In the genomic region with DNA sequence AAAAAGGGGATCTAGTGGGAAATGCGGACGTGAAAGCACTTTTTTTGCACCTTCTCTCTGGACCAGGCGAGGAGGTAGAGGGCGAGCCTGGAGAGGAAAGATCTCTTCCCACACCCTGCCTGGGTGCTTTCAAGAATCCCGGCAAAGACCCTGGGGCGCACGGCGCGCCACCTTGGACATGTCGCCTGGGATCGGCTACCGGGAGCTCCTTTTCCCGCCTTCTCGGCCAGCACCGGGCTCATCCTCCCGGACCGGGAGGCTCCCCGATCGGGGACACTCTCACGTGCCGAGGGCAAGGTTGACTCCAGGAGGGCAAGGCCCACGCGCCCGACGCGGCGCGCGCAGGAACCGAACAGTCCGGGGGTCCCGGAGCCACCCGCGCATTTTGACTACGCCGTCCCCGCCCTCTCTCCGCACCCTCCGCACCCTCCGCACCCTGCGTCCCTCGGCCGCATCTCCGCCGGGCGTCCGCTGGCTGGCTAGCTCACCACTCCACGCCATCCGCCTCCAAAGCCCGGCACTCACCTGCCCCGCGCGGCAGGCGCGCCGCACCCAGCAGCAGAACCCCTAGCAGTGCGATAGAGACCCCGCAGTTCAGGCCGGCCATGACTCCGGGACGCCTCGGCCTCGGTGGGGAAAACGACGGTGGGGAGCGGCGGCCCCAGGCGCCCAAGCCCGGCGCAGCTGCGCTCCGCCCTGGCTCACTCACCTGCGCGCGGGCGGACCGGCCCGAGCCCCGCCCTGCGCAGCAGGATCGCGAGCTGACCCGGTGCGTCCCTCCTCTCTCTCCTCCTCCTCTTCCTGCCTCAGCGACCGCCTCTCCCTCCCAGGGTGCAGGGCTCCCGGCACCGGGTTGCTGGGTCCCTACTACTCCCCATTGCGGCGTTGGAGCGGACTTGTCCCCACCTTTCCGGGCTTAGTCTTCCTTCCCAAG, we compare ENCODE assay signal across 8 cellular contexts.
A peak's percentile ranks its signal among the peaks of the same experiment; 100 is the strongest.
DNase-seq lines count a peak whose midpoint lies in the region; ATAC-seq, FAIRE-seq and TF ChIP-seq lines count a peak whose summit lies in the region.

A gene with protein sequence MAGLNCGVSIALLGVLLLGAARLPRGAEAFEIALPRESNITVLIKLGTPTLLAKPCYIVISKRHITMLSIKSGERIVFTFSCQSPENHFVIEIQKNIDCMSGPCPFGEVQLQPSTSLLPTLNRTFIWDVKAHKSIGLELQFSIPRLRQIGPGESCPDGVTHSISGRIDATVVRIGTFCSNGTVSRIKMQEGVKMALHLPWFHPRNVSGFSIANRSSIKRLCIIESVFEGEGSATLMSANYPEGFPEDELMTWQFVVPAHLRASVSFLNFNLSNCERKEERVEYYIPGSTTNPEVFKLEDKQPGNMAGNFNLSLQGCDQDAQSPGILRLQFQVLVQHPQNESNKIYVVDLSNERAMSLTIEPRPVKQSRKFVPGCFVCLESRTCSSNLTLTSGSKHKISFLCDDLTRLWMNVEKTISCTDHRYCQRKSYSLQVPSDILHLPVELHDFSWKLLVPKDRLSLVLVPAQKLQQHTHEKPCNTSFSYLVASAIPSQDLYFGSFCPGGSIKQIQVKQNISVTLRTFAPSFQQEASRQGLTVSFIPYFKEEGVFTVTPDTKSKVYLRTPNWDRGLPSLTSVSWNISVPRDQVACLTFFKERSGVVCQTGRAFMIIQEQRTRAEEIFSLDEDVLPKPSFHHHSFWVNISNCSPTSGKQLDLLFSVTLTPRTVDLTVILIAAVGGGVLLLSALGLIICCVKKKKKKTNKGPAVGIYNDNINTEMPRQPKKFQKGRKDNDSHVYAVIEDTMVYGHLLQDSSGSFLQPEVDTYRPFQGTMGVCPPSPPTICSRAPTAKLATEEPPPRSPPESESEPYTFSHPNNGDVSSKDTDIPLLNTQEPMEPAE (minus strand): TSS at position 698 of the 934 bp plus-strand sequence. CDS start 91 bp downstream, at position 607.

- peak within 1 kb of the TSS; percentile 70 for H3K4me3 ChIP-seq in AG10803 (ENCODE audit: low read length)
- peak within 1 kb of the TSS; percentile 49 for H3K4me3 ChIP-seq in HEK293 (ENCODE audit: low read depth, low read length)
- H3K4me3 ChIP-seq in iPS-18a (ENCODE audit: low read length) = peak within 1 kb of the TSS; percentile 79
- peak within 1 kb of the TSS; percentile 48 to 66 (median 60) for H3K4me3 ChIP-seq in skin epidermis

- H3K27me3 ChIP-seq in iPS-18a (ENCODE audit: control insufficient read depth, insufficient read depth, low read length) = peaks cover 59% of the 10 kb centered on the region

- peaks cover 4% of the 10 kb centered on the region for H3K9me3 Mint-ChIP-seq in activated naive CD8-positive, alpha-beta T cell (ENCODE audit: low read depth)

- ATAC-seq in GM21367 (IDR thresholded peaks at IDR 0.05; ENCODE audit: unreplicated experiment) = no peak

- FAIRE-seq in H54 (lab: Jason Lieb, UNC) = no peak

- peaks cover 30% of the 10 kb centered on the region for H3K27me3 Mint-ChIP-seq in activated naive CD8-positive, alpha-beta T cell

- no peaks in the 10 kb centered on the region for H3K4me1 ChIP-seq in HEK293 (ENCODE audit: control insufficient read depth, insufficient read depth, low read length)
- H3K4me1 ChIP-seq in iPS-18a (ENCODE audit: control insufficient read depth, low read depth, low read length) = peaks cover 7% of the 10 kb centered on the region

- CTCF ChIA-PET in HEK293 (lab: Yijun Ruan, JAX) = interaction anchor here (0.9 kb wide), 2 partner anchors 105 to 588 kb away, joined by 3 to 4 read pairs; no protein-coding TSS in a partner anchor

- peak within 1 kb of the TSS; percentile 84 for H3K4me3 Mint-ChIP-seq in activated naive CD8-positive, alpha-beta T cell

- H3K9ac ChIP-seq in iPS-18a (ENCODE audit: low read length) = peak within 1 kb of the TSS; percentile 53

- no peak for TF ChIP-seq POLR2A in H54 (IDR thresholded peaks at IDR 0.05; ENCODE audit: low read depth, low read length)

- H3K36me3 ChIP-seq in HEK293 (ENCODE audit: control insufficient read depth in 2 of 2, insufficient read depth in 1 of 2, low read length in 2 of 2) (no peaks in the 10 kb centered on the region), iPS-18a (ENCODE audit: control insufficient read depth, low read depth, low read length) (no peaks in the 10 kb centered on the region)

- H3K4me1 Mint-ChIP-seq in activated naive CD8-positive, alpha-beta T cell (ENCODE audit: low read depth) = peaks cover 23% of the 10 kb centered on the region

- no peaks in the 10 kb centered on the region for H3K9me3 ChIP-seq in HEK293 (ENCODE audit: control insufficient read depth, insufficient read depth, low read depth, low read length)
- H3K9me3 ChIP-seq in iPS-18a (ENCODE audit: control insufficient read depth, low read depth, low read length) = no peaks in the 10 kb centered on the region

- DNase-seq in AG10803 (ENCODE audit: low read depth) (no peak), germinal center (ENCODE audit: low spot score) (no peak), H54 (ENCODE audit: insufficient read length, low spot score) (no peak)

- no peak within 1 kb of the TSS for H3K27ac Mint-ChIP-seq in activated naive CD8-positive, alpha-beta T cell

- TF ChIP-seq CTCF in AG10803 (conservative IDR thresholded peaks at IDR 0.05; ENCODE audit: low read length) (no peak), HEK293 (tag by site-specific recombination; IDR thresholded peaks at IDR 0.05) (no peak)

- H3K27ac ChIP-seq in HEK293 (ENCODE audit: extremely low read depth, low read depth, low read length) = no peak within 1 kb of the TSS
- H3K27ac ChIP-seq in iPS-18a (ENCODE audit: low read length) = no peak within 1 kb of the TSS
- H3K27ac ChIP-seq in skin epidermis = peak within 1 kb of the TSS; percentile 60 to 88 (median 81)

- POLR2A ChIA-PET in HEK293 (lab: Yijun Ruan, JAX) = no interaction called here

- peaks cover 4% of the 10 kb centered on the region for H3K36me3 Mint-ChIP-seq in activated naive CD8-positive, alpha-beta T cell

TF ChIP-seq in HEK293, 187 proteins besides CTCF, POLR2A, EP300 and RAD21 (continues in another document):
- TF ChIP-seq, protein P1, sequence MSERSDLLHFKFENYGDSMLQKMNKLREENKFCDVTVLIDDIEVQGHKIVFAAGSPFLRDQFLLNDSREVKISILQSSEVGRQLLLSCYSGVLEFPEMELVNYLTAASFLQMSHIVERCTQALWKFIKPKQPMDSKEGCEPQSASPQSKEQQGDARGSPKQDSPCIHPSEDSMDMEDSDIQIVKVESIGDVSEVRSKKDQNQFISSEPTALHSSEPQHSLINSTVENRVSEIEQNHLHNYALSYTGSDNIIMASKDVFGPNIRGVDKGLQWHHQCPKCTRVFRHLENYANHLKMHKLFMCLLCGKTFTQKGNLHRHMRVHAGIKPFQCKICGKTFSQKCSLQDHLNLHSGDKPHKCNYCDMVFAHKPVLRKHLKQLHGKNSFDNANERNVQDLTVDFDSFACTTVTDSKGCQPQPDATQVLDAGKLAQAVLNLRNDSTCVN (tag by site-specific recombination; optimal IDR thresholded peaks at IDR 0.05) = peak; percentile 52
- TF ChIP-seq REPIN1 (tag by site-specific recombination; IDR thresholded peaks at IDR 0.05; ENCODE audit: low read depth) = no peak
- peak; percentile 47; the same call in 1 of the 2 replicates for TF ChIP-seq SP3 (tag by site-specific recombination; IDR thresholded peaks at IDR 0.05)
- 0 out of 2 replicates have a peak, but pooled peaks have one; percentile 31 for TF ChIP-seq ZIC2 (tag by site-specific recombination; IDR thresholded peaks at IDR 0.05)
- no peak for TF ChIP-seq ZNF18 (tag by site-specific recombination; IDR thresholded peaks at IDR 0.05)
- TF ChIP-seq ZBTB20 (tag by site-specific recombination; IDR thresholded peaks at IDR 0.05) = peak; percentile 20; the same call in 1 of the 2 replicates
- TF ChIP-seq ZNF610 (tag by site-specific recombination; IDR thresholded peaks at IDR 0.05; ENCODE audit: borderline replicate concordance) = 0 out of 2 replicates have a peak, but pooled peaks have one; percentile 55
- 0 out of 2 replicates have a peak, but pooled peaks have one; percentile 54 for TF ChIP-seq ZNF777 (tag by site-specific recombination; IDR thresholded peaks at IDR 0.05; ENCODE audit: borderline replicate concordance)
- 0 out of 2 replicates have a peak, but pooled peaks have one; percentile 10 for TF ChIP-seq ZNF335 (tag by site-specific recombination; conservative IDR thresholded peaks at IDR 0.05)
- peak; percentile 17; the same call in 1 of the 2 replicates for TF ChIP-seq ZFHX2 (tag by site-specific recombination; conservative IDR thresholded peaks at IDR 0.05)
- no peak for TF ChIP-seq ZNF558 (tag by site-specific recombination; IDR thresholded peaks at IDR 0.05)
- no peak for TF ChIP-seq ZNF223 (tag by site-specific recombination; IDR thresholded peaks at IDR 0.05)
- no peak for TF ChIP-seq GFI1B (tag by site-specific recombination; IDR thresholded peaks at IDR 0.05)
- TF ChIP-seq, protein P2, sequence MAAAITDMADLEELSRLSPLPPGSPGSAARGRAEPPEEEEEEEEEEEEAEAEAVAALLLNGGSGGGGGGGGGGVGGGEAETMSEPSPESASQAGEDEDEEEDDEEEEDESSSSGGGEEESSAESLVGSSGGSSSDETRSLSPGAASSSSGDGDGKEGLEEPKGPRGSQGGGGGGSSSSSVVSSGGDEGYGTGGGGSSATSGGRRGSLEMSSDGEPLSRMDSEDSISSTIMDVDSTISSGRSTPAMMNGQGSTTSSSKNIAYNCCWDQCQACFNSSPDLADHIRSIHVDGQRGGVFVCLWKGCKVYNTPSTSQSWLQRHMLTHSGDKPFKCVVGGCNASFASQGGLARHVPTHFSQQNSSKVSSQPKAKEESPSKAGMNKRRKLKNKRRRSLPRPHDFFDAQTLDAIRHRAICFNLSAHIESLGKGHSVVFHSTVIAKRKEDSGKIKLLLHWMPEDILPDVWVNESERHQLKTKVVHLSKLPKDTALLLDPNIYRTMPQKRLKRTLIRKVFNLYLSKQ (tag by site-specific recombination; IDR thresholded peaks at IDR 0.05; ENCODE audit: borderline replicate concordance) = no peak

Comparison
In these comparisons a context has a peak if more than half of its experiments do, and no peak if none do; other contexts are left out.
1. H3K27ac ChIP-seq: peak in skin epidermis (21 of 21); none in HEK293 (single experiment) and iPS-18a (single experiment).
2. Peak in every context shown above with its lines, with median percentiles within 50 percentile points of each other: H3K4me3 ChIP-seq.